19 cellular contexts compared by ENCODE assay signal in genomic region chr10:61179734-61180133, GRCh38.
A peak's percentile ranks its signal among the peaks of the same experiment; 100 is the strongest.
DNase-seq lines count a peak whose midpoint lies in the region; ATAC-seq, FAIRE-seq and TF ChIP-seq lines count a peak whose summit lies in the region.
"Had no signal": no experiment of that assay in that cellular context is flagged by ENCODE, and none has a peak within 500 bp of the region (broad histone marks: within the 10 kb centered on the region; RNA-seq: fewer than 3 reads in every experiment).

No MANE protein-coding gene starts in this region.

- H3K4me1 ChIP-seq in DND-41 (ENCODE audit: insufficient read depth, low read length) (peaks cover 8% of the 10 kb centered on the region; the same call in 1 of the 2 replicates), kidney (ENCODE audit: control insufficient read depth in 1 of 2, insufficient read depth in 1 of 2, low read depth in 1 of 2, low read length in 2 of 2) (no peaks in the 10 kb centered on the region)

- H3K4me3 ChIP-seq in DND-41 (ENCODE audit: low read depth in 1 of 2, low read length in 2 of 2) (no peak overlapping the region), kidney (ENCODE audit: low read length in 2 of 2) (no peak overlapping the region), foreskin fibroblast (ENCODE audit: low read depth in 1 of 2, low read length in 2 of 2) (no peak overlapping the region)
- H3K4me3 ChIP-seq: GM12878, GM23338 had no signal

- H3K9ac ChIP-seq in DND-41 (ENCODE audit: low read depth, low read length): no peak overlapping the region
- no peak overlapping the region for H3K9ac ChIP-seq in kidney (ENCODE audit: low read length in 2 of 2)
- H3K9ac ChIP-seq: SK-N-SH had no signal

- H3K9me3 ChIP-seq in DND-41 (ENCODE audit: insufficient read depth, low read length, severe bottlenecking) (no peaks in the 10 kb centered on the region), kidney (ENCODE audit: control insufficient read depth in 1 of 2, low read length in 2 of 2) (no peaks in the 10 kb centered on the region)
- H3K9me3 ChIP-seq: SK-N-SH had no signal

- intact Hi-C loops in kidney (cut with DNase I): no loop called here

- ATAC-seq in DND-41 (ENCODE audit: insufficient read depth, low read depth): no peak
- ATAC-seq: GM12878, GM23338, HCT116 had no signal

- H3K36me3 ChIP-seq in DND-41 (ENCODE audit: insufficient read depth, low read length) (no peaks in the 10 kb centered on the region), kidney (ENCODE audit: control insufficient read depth in 1 of 2, insufficient read depth in 2 of 2, low read length in 2 of 2) (no peaks in the 10 kb centered on the region)

- FAIRE-seq in kidney (lab: Jason Lieb, UNC): no peak
- FAIRE-seq: GM12878 had no signal

- no peaks in the 10 kb centered on the region for H4K20me1 ChIP-seq in DND-41 (ENCODE audit: insufficient read depth, low read length)

- 0 out of 2 replicates have a peak overlapping the region, but pooled peaks have one; percentile 13 for H2AFZ ChIP-seq in DND-41 (ENCODE audit: low read depth, low read length)
- H2AFZ ChIP-seq: GM23338 had no signal

- no peaks in the 10 kb centered on the region for H3K79me2 ChIP-seq in DND-41 (ENCODE audit: insufficient read depth, low read length)

- H3K27ac ChIP-seq in DND-41 (ENCODE audit: low read length) (no peak overlapping the region), VCaP (peak overlapping the region; percentile 92), kidney (ENCODE audit: low read depth in 2 of 2, low read length in 2 of 2) (no peak overlapping the region)

- DNase-seq in COR-L47 (lab: John Stamatoyannopoulos, UW): peak; percentile 44
- DNase-seq in DND-41: no peak
- DNase-seq in NCI-H146 treated with DMSO at 0.1 percent for 48 hours (lab: John Stamatoyannopoulos, UW; ENCODE audit: unreplicated experiment): peak; percentile 74
- no peak for DNase-seq in SK-N-DZ (ENCODE audit: low spot score)
- DNase-seq in kidney: no peak
- no peak for DNase-seq in foreskin fibroblast
- DNase-seq: DMS 273 treated with DMSO at 0.1 percent for 48 hours, GF-D8, KBM-7, NCI-H1436, NCI-H226, NCI-H526, OCI-M1, SHP77, SK-N-SH had no signal

- TF ChIP-seq CTCF in DND-41 (IDR thresholded peaks at IDR 0.05; ENCODE audit: borderline replicate concordance, extremely low read depth, low read length, poor library complexity, severe bottlenecking) (no peak), VCaP (conservative IDR thresholded peaks at IDR 0.05) (no peak), kidney (IDR thresholded peaks at IDR 0.05; ENCODE audit: borderline replicate concordance, extremely low read depth, insufficient read depth) (no peak), foreskin fibroblast (IDR thresholded peaks at IDR 0.05; ENCODE audit: low read depth, low read length) (no peak)

- no peaks in the 10 kb centered on the region for H3K27me3 ChIP-seq in DND-41 (ENCODE audit: insufficient read depth, low read length, poor library complexity)

- no peak overlapping the region for H3K4me2 ChIP-seq in DND-41 (ENCODE audit: insufficient read depth, low read length)
- H3K4me2 ChIP-seq: GM23338, SK-N-SH had no signal

Comparison
In these comparisons a context has a peak if more than half of its experiments do, and no peak if none do; other contexts are left out.
1. DNase-seq: peak in COR-L47 (single experiment) and NCI-H146 treated with DMSO at 0.1 percent for 48 hours (single experiment); none in DND-41 (single experiment), SK-N-DZ (single experiment), kidney (single experiment) and foreskin fibroblast (0 of 2).